In genomic region chr10:42192450-42192849, GRCh38 we compare ENCODE assay signal across 8 cellular contexts.
A peak's percentile ranks its signal among the peaks of the same experiment; 100 is the strongest.
DNase-seq lines count a peak whose midpoint lies in the region; ATAC-seq and TF ChIP-seq lines count a peak whose summit lies in the region.
"Not testable (repeated sequence)": the region's sequence is repeated elsewhere in the genome, so short reads cannot be mapped to it uniquely, and the experiment has no call there.

No MANE protein-coding gene starts in this region.

- POLR2A ChIA-PET in HCT116 (lab: Charles Lee); PC-9 (lab: Charles Lee; ENCODE audit: unreplicated experiment); activated CD4-positive, alpha-beta memory T cell treated with anti-CD3 and anti-CD28 coated beads for 36 hours (lab: Charles Lee): not testable (repeated sequence)

- not testable (repeated sequence) for H3K36me3 Mint-ChIP-seq in activated CD4-positive, alpha-beta memory T cell treated with anti-CD3 and anti-CD28 coated beads for 36 hours; glutamatergic neuron (ENCODE audit: unreplicated experiment); neural progenitor cell

- H3K27ac Mint-ChIP-seq in activated CD4-positive, alpha-beta memory T cell treated with anti-CD3 and anti-CD28 coated beads for 36 hours; glutamatergic neuron (ENCODE audit: unreplicated experiment); neural progenitor cell: not testable (repeated sequence)

- H3K9ac ChIP-seq in HCT116 (ENCODE audit: low read length); neural progenitor cell: not testable (repeated sequence)

- H3K9me2 ChIP-seq in HCT116 (ENCODE audit: insufficient read depth); PC-9 (ENCODE audit: insufficient read depth): not testable (repeated sequence)

- H3K4me2 ChIP-seq in HCT116 (ENCODE audit: low read length); PC-9; neural progenitor cell: not testable (repeated sequence)

- BruUV-seq in HCT116 (replicated peaks; lab: Mats Ljungman, UMichigan); PC-9 (replicated peaks; lab: Mats Ljungman, UMichigan): not testable (repeated sequence)

- H3F3A ChIP-seq in PC-9 (ENCODE audit: insufficient read depth, low read depth); neural progenitor cell (ENCODE audit: low read depth): not testable (repeated sequence)

- not testable (repeated sequence) for ATAC-seq in HCT116

- not testable (repeated sequence) for TF ChIP-seq POLR2A in HCT116 (IDR thresholded peaks at IDR 0.05; ENCODE audit: borderline replicate concordance, extremely low read depth, insufficient read depth, insufficient read length)

- DNase-seq in CD1c-positive myeloid dendritic cell (ENCODE audit: extremely low spot score): peak; percentile 4
- DNase-seq in HCT116 (ENCODE audit: low read depth, low spot score); glutamatergic neuron; neural progenitor cell (ENCODE audit: low spot score): not testable (repeated sequence)
- DNase-seq in PC-9: peak in 1 of 2 experiments; percentile 22
- DNase-seq in activated CD4-positive, alpha-beta memory T cell treated with anti-CD3 and anti-CD28 coated beads for 36 hours: peak; percentile 22
- peak; percentile 53 for DNase-seq in brain microvascular endothelial cell
- DNase-seq in superior temporal gyrus (ENCODE audit: extremely low spot score): peak; percentile 9

- peak in 2 of 3 experiments; percentile 33 to 35; a peak in 2 of 6 replicates for TF ChIP-seq CTCF in HCT116 (IDR thresholded peaks at IDR 0.05 in 2 of 3, conservative IDR thresholded peaks at IDR 0.05 in 1 of 3; ENCODE audit: borderline replicate concordance in 1 of 3, insufficient read depth in 1 of 3, low read depth in 2 of 3, low read length in 2 of 3)
- peak; percentile 78 for TF ChIP-seq CTCF in PC-9 (conservative IDR thresholded peaks at IDR 0.05)
- peak; percentile 38 for TF ChIP-seq CTCF in brain microvascular endothelial cell (IDR thresholded peaks at IDR 0.05; ENCODE audit: low read depth, low read length, missing control alignments)
- peak; percentile 62 for TF ChIP-seq CTCF in glutamatergic neuron (IDR thresholded peaks at IDR 0.05; ENCODE audit: partially characterized antibody, unreplicated experiment)
- peak; percentile 49 for TF ChIP-seq CTCF in neural progenitor cell (IDR thresholded peaks at IDR 0.05)

- H3K36me3 ChIP-seq in HCT116 (ENCODE audit: control insufficient read depth in 1 of 2, insufficient read depth in 2 of 2, low read length in 2 of 2); PC-9 (ENCODE audit: low read depth); brain microvascular endothelial cell (replicated peaks); neural progenitor cell: not testable (repeated sequence)

- not testable (repeated sequence) for H3K4me3 ChIP-seq in HCT116 (replicated peaks in 1 of 2; ENCODE audit: low read depth in 1 of 2, low read length in 2 of 2); PC-9; brain microvascular endothelial cell (ENCODE audit: low read depth, low read length); neural progenitor cell

- not testable (repeated sequence) for H2AFZ ChIP-seq in HCT116 (ENCODE audit: low read depth, low read length, poor library complexity, severe bottlenecking); PC-9; neural progenitor cell (replicated peaks)

- RAD21 ChIA-PET in HCT116 (lab: Charles Lee; ENCODE audit: low non-redundant PET in 1 of 2, low total read pairs in 2 of 2, uncharacterized antibody in 2 of 2, unreplicated experiment in 2 of 2): not testable (repeated sequence)

- not testable (repeated sequence) for H3K4me1 ChIP-seq in HCT116 (ENCODE audit: control insufficient read depth in 1 of 2, insufficient read depth in 2 of 2, low read length in 2 of 2); PC-9 (replicated peaks; ENCODE audit: insufficient read depth); neural progenitor cell

- in situ Hi-C loops in brain microvascular endothelial cell (cut with HindIII; ENCODE audit: low pct_ligation_motif_present, low sequenced_read_pairs): not testable (repeated sequence)

- intact Hi-C loops in HCT116 (cut with micrococcal nuclease); PC-9 (cut with micrococcal nuclease; ENCODE audit: unreplicated experiment); activated CD4-positive, alpha-beta memory T cell treated with anti-CD3 and anti-CD28 coated beads for 36 hours (cut with micrococcal nuclease): not testable (repeated sequence)

- 0 out of 2 replicates have a peak, but pooled peaks have one; percentile 32 for TF ChIP-seq RAD21 in HCT116 (IDR thresholded peaks at IDR 0.05; ENCODE audit: low read depth)

- H3K9me3 ChIP-seq in HCT116 (ENCODE audit: control insufficient read depth in 1 of 2, insufficient read depth in 1 of 2, low read depth in 1 of 2, low read length in 2 of 2); PC-9 (ENCODE audit: insufficient read depth, low read depth); neural progenitor cell (ENCODE audit: low read depth): not testable (repeated sequence)

- not testable (repeated sequence) for H3K4me3 Mint-ChIP-seq in activated CD4-positive, alpha-beta memory T cell treated with anti-CD3 and anti-CD28 coated beads for 36 hours; glutamatergic neuron (ENCODE audit: unreplicated experiment); neural progenitor cell

- H4K20me1 ChIP-seq in HCT116 (ENCODE audit: insufficient read depth); PC-9 (ENCODE audit: insufficient read depth); neural progenitor cell (ENCODE audit: low read depth): not testable (repeated sequence)

- H3K27me3 Mint-ChIP-seq in activated CD4-positive, alpha-beta memory T cell treated with anti-CD3 and anti-CD28 coated beads for 36 hours: peaks cover 10% of the 10 kb centered on the region
- not testable (repeated sequence) for H3K27me3 Mint-ChIP-seq in glutamatergic neuron (ENCODE audit: unreplicated experiment); neural progenitor cell (ENCODE audit: insufficient read depth, low read depth)

- H3K4me1 Mint-ChIP-seq in activated CD4-positive, alpha-beta memory T cell treated with anti-CD3 and anti-CD28 coated beads for 36 hours (ENCODE audit: low read depth); glutamatergic neuron (ENCODE audit: low read depth, unreplicated experiment); neural progenitor cell: not testable (repeated sequence)

- CTCF ChIA-PET in HCT116 (lab: Charles Lee); PC-9 (lab: Charles Lee); activated CD4-positive, alpha-beta memory T cell treated with anti-CD3 and anti-CD28 coated beads for 36 hours (lab: Charles Lee): not testable (repeated sequence)

- not testable (repeated sequence) for H3K79me2 ChIP-seq in HCT116 (ENCODE audit: insufficient read depth, low read length); PC-9 (ENCODE audit: low read depth); neural progenitor cell (ENCODE audit: low read depth)

- not testable (repeated sequence) for H3K27ac ChIP-seq in HCT116 (ENCODE audit: low read depth, low read length); PC-9; brain microvascular endothelial cell; neural progenitor cell

- not testable (repeated sequence) for H3K27me3 ChIP-seq in HCT116 (ENCODE audit: insufficient read depth, low read length); PC-9 (ENCODE audit: insufficient read depth, low read depth); brain microvascular endothelial cell (replicated peaks); neural progenitor cell

- H3K9me3 Mint-ChIP-seq in activated CD4-positive, alpha-beta memory T cell treated with anti-CD3 and anti-CD28 coated beads for 36 hours; glutamatergic neuron (ENCODE audit: unreplicated experiment): not testable (repeated sequence)
- H3K9me3 Mint-ChIP-seq in neural progenitor cell: peaks cover 26% of the 10 kb centered on the region
